In the genomic region with DNA sequence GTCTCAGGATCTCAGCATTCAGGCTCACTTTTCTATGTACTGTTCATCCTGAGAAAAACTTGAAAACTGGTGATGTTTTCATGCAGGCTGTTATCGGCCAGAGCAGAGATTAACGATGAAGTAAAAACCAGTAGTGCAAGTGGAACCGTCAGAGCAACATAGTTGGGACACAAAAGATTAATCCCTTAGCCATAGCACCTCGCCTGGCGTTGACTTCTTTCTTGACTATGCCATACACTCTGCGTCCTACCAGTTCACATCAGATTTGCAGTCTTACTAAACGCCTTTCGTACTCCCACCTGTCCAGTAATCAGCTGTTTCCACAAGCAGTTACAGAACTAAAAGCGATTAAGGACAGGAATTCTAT, we compare ENCODE assay signal across 10 cellular contexts. TPM values are rescaled to one million over a fixed set of nuclear protein-coding genes. Genes with fewer than 3 reads are reported as not detected.
A peak's percentile ranks its signal among the peaks of the same experiment; 100 is the strongest.
DNase-seq lines count a peak whose midpoint lies in the region; ATAC-seq, FAIRE-seq and TF ChIP-seq lines count a peak whose summit lies in the region.
"Had no signal": no experiment of that assay in that cellular context is flagged by ENCODE, and none has a peak within 500 bp of the region (broad histone marks: within the 10 kb centered on the region; RNA-seq: fewer than 3 reads in every experiment).

No MANE protein-coding gene starts in this region.

- DNase-seq in AG04449 (ENCODE audit: low read depth, low spot score) (no peak), kidney (no peak), putamen (ENCODE audit: low spot score) (no peak), HK-2 (ENCODE audit: unreplicated experiment) (no peak), GM19239 (ENCODE audit: insufficient read length, low spot score) (no peak), NOMO-1 treated with DMSO at 0.1 percent for 48 hours (lab: John Stamatoyannopoulos, UW; ENCODE audit: unreplicated experiment) (no peak)
- DNase-seq in activated CD8-positive, alpha-beta T cell treated with anti-CD3 and anti-CD28 coated beads for 36 hours = no peak
- DNase-seq: NCI-H510A treated with DMSO at 0.1 percent for 48 hours had no signal

- FAIRE-seq in kidney (lab: Jason Lieb, UNC) (no peak), GM19239 (lab: Jason Lieb, UNC) (no peak)

- no peaks in the 10 kb centered on the region for H3K9me3 ChIP-seq in kidney (ENCODE audit: control insufficient read depth in 1 of 2, low read length in 2 of 2)

- no peaks in the 10 kb centered on the region for H3K4me1 ChIP-seq in kidney (ENCODE audit: control insufficient read depth in 1 of 2, insufficient read depth in 1 of 2, low read depth in 1 of 2, low read length in 2 of 2)

- peaks cover 23% of the 10 kb centered on the region for H3K36me3 Mint-ChIP-seq in activated CD8-positive, alpha-beta T cell treated with anti-CD3 and anti-CD28 coated beads for 36 hours (ENCODE audit: low read depth)

- CTCF ChIA-PET in AG04449 (lab: Yijun Ruan, JAX) = interaction anchor here (0.9 kb wide), 1 partner anchor 23 kb away, joined by 3 read pairs; no protein-coding TSS in a partner anchor
- CTCF ChIA-PET in activated CD8-positive, alpha-beta T cell treated with anti-CD3 and anti-CD28 coated beads for 36 hours (lab: Charles Lee) = no interaction called here

- peak overlapping the region; percentile 99 for H3K27ac Mint-ChIP-seq in activated CD8-positive, alpha-beta T cell treated with anti-CD3 and anti-CD28 coated beads for 36 hours

- ATAC-seq in GM21528 (IDR thresholded peaks at IDR 0.05; ENCODE audit: low FRiP score, unreplicated experiment) = peak; percentile 14
- ATAC-seq in activated CD8-positive, alpha-beta T cell treated with anti-CD3 and anti-CD28 coated beads for 36 hours = no peak

- intact Hi-C loops in activated CD8-positive, alpha-beta T cell treated with anti-CD3 and anti-CD28 coated beads for 36 hours (cut with micrococcal nuclease) = loop anchor here (10.0 kb wide), 1 partner anchor 243 kb away; the partner anchor contains the start of gene DDX3Y
- intact Hi-C loops in kidney (cut with DNase I) = no loop called here

- peak overlapping the region; percentile 92 for H3K4me3 Mint-ChIP-seq in activated CD8-positive, alpha-beta T cell treated with anti-CD3 and anti-CD28 coated beads for 36 hours

- peaks cover 9% of the 10 kb centered on the region for H3K4me1 Mint-ChIP-seq in activated CD8-positive, alpha-beta T cell treated with anti-CD3 and anti-CD28 coated beads for 36 hours (ENCODE audit: low read depth)

- POLR2A ChIA-PET in AG04449 (lab: Yijun Ruan, JAX) = interaction anchor here (0.6 to 1.3 kb wide), 5 partner anchors 10 to 856 kb away, joined by 3 to 4 read pairs (median 3); no protein-coding TSS in a partner anchor
- POLR2A ChIA-PET in activated CD8-positive, alpha-beta T cell treated with anti-CD3 and anti-CD28 coated beads for 36 hours (lab: Charles Lee) = no interaction called here

- no peaks in the 10 kb centered on the region for H3K36me3 ChIP-seq in kidney (ENCODE audit: control insufficient read depth in 1 of 2, insufficient read depth in 2 of 2, low read length in 2 of 2)

- no peak for TF ChIP-seq CTCF in AG04449 (IDR thresholded peaks at IDR 0.05; ENCODE audit: insufficient read depth, low read length, missing control alignments)
- TF ChIP-seq CTCF in activated CD8-positive, alpha-beta T cell treated with anti-CD3 and anti-CD28 coated beads for 36 hours (IDR thresholded peaks at IDR 0.05) = no peak
- TF ChIP-seq CTCF in kidney (IDR thresholded peaks at IDR 0.05; ENCODE audit: borderline replicate concordance, extremely low read depth, insufficient read depth) = no peak

- H3K9me3 Mint-ChIP-seq in activated CD8-positive, alpha-beta T cell treated with anti-CD3 and anti-CD28 coated beads for 36 hours = no peaks in the 10 kb centered on the region

- H3K27ac ChIP-seq in kidney (ENCODE audit: low read depth in 2 of 2, low read length in 2 of 2) = peak overlapping the region; percentile 53 to 67

- H3K9ac ChIP-seq in kidney (ENCODE audit: low read length in 2 of 2) = peak overlapping the region; percentile 15 to 77

- no peaks in the 10 kb centered on the region for H3K27me3 Mint-ChIP-seq in activated CD8-positive, alpha-beta T cell treated with anti-CD3 and anti-CD28 coated beads for 36 hours

- H3K4me3 ChIP-seq in AG04449 (ENCODE audit: low read depth, low read length) = peak overlapping the region; percentile 74
- H3K4me3 ChIP-seq in kidney (ENCODE audit: low read length in 2 of 2) = peak overlapping the region; percentile 83
- H3K4me3 ChIP-seq: smooth muscle cell had no signal

RNA-seq across cellular contexts. Expression of gene USP9Y, which starts 39.4 kb away (rescaled TPM):
- 10 to 100 TPM; 14.6 TPM for total RNA-seq in activated CD8-positive, alpha-beta T cell treated with anti-CD3 and anti-CD28 coated beads for 36 hours
- not detected for total RNA-seq in kidney
- polyA plus RNA-seq in kidney (ENCODE audit: insufficient read depth, low read depth, low replicate concordance) = 13.7 TPM
- total RNA-seq: smooth muscle cell had no signal
- polyA plus RNA-seq: smooth muscle cell had no signal
